In genomic region chr17:74369665-74370490, GRCh38 we compare ENCODE assay signal across 13 cellular contexts. TPM values are rescaled to one million over a fixed set of nuclear protein-coding genes. Genes with fewer than 3 reads are reported as not detected.
DNase-seq lines count a peak whose midpoint lies in the region; ATAC-seq and TF ChIP-seq lines count a peak whose summit lies in the region.
"Had no signal": no experiment of that assay in that cellular context is flagged by ENCODE, and none has a peak within 500 bp of the region (broad histone marks: within the 10 kb centered on the region; RNA-seq: fewer than 3 reads in every experiment).

No MANE protein-coding gene starts in this region.

- H3K27me3 ChIP-seq in osteoblast (ENCODE audit: insufficient read depth, low read length): no peaks in the 10 kb centered on the region

- H3K27me3 Mint-ChIP-seq in activated naive CD8-positive, alpha-beta T cell: peaks cover 2% of the 10 kb centered on the region
- peaks cover 7% of the 10 kb centered on the region for H3K27me3 Mint-ChIP-seq in activated naive CD8-positive, alpha-beta T cell treated with anti-CD3 and anti-CD28 coated beads, Interleukin-2, amount 50 U/mL, for 24 hours
- peaks cover 57% of the 10 kb centered on the region for H3K27me3 Mint-ChIP-seq in dendritic cell treated with granulocyte-macrophage colony-stimulating factor and Interleukin-4, amounts not matched to agents 40 ng/mL and 50 ng/mL, for 4 days
- H3K27me3 Mint-ChIP-seq in activated T-cell treated with anti-CD3 and anti-CD28 coated beads, Interleukin-2, amount 50 U/mL, for 72 hours (ENCODE audit: low read depth): peaks cover 7% of the 10 kb centered on the region

- H3K36me3 ChIP-seq in HEK293 (ENCODE audit: control insufficient read depth in 2 of 2, insufficient read depth in 1 of 2, low read length in 2 of 2): no peaks in the 10 kb centered on the region
- no peaks in the 10 kb centered on the region for H3K36me3 ChIP-seq in osteoblast (ENCODE audit: insufficient read depth, low read length)
- H3K36me3 ChIP-seq: SJCRH30 had no signal

- H2AFZ ChIP-seq in osteoblast (ENCODE audit: low read length): no peak overlapping the region

- H4K20me1 ChIP-seq in osteoblast (ENCODE audit: insufficient read depth, low read length): no peaks in the 10 kb centered on the region

- no peak for DNase-seq in activated naive CD8-positive, alpha-beta T cell treated with anti-CD3 and anti-CD28 coated beads, Interleukin-2, amount 50 U/mL, for 24 hours
- DNase-seq in osteoblast (ENCODE audit: insufficient read length, low spot score, missing footprints): peak; percentile 77
- DNase-seq in activated T-cell treated with anti-CD3 and anti-CD28 coated beads, Interleukin-2, amount 50 U/mL, for 72 hours: no peak
- DNase-seq in COLO829 (ENCODE audit: low spot score): no peak
- DNase-seq in NCI-H2227 (lab: John Stamatoyannopoulos, UW; ENCODE audit: unreplicated experiment): no peak
- DNase-seq: NCI-H1930, NCI-H446 treated with DMSO at 0.1 percent for 48 hours, SJCRH30 had no signal

- POLR2A ChIA-PET in HEK293 (lab: Yijun Ruan, JAX): no interaction called here

- H3K4me3 ChIP-seq in HEK293 (ENCODE audit: low read depth, low read length) (no peak overlapping the region), osteoblast (ENCODE audit: insufficient read depth, low read length) (no peak overlapping the region)
- H3K4me3 ChIP-seq: SJCRH30 had no signal

- H3K4me1 ChIP-seq in HEK293 (ENCODE audit: control insufficient read depth, insufficient read depth, low read length) (no peaks in the 10 kb centered on the region), osteoblast (ENCODE audit: insufficient read depth, low read length) (no peaks in the 10 kb centered on the region)
- H3K4me1 ChIP-seq: SJCRH30 had no signal

- no peak for ATAC-seq in activated naive CD8-positive, alpha-beta T cell treated with anti-CD3 and anti-CD28 coated beads, Interleukin-2, amount 50 U/mL, for 24 hours
- ATAC-seq in activated T-cell treated with anti-CD3 and anti-CD28 coated beads, Interleukin-2, amount 50 U/mL, for 72 hours (replicated peaks in 1 of 2): no peak

- no peaks in the 10 kb centered on the region for H3K36me3 Mint-ChIP-seq in activated naive CD8-positive, alpha-beta T cell
- H3K36me3 Mint-ChIP-seq in activated naive CD8-positive, alpha-beta T cell treated with anti-CD3 and anti-CD28 coated beads, Interleukin-2, amount 50 U/mL, for 24 hours (ENCODE audit: low read depth): no peaks in the 10 kb centered on the region
- no peaks in the 10 kb centered on the region for H3K36me3 Mint-ChIP-seq in dendritic cell treated with granulocyte-macrophage colony-stimulating factor and Interleukin-4, amounts not matched to agents 40 ng/mL and 50 ng/mL, for 4 days (ENCODE audit: low read depth)
- H3K36me3 Mint-ChIP-seq in activated T-cell treated with anti-CD3 and anti-CD28 coated beads, Interleukin-2, amount 50 U/mL, for 72 hours (ENCODE audit: insufficient read depth in 2 of 2): no peaks in the 10 kb centered on the region
- H3K36me3 Mint-ChIP-seq: CD4-positive, CD25-positive, alpha-beta regulatory T cell had no signal

- H3K27ac ChIP-seq in HEK293 (ENCODE audit: extremely low read depth, low read depth, low read length) (no peak overlapping the region), osteoblast (ENCODE audit: low read depth, low read length) (no peak overlapping the region)
- H3K27ac ChIP-seq: SJCRH30 had no signal

- H3K79me2 ChIP-seq in osteoblast (ENCODE audit: insufficient read depth, low read length): no peaks in the 10 kb centered on the region

- intact Hi-C loops in dendritic cell treated with granulocyte-macrophage colony-stimulating factor and Interleukin-4, amounts not matched to agents 40 ng/mL and 50 ng/mL, for 4 days (cut with micrococcal nuclease): loop anchor here (5.0 to 10.0 kb wide), 2 partner anchors 235 to 277 kb away; no protein-coding TSS in a partner anchor

- H3K4me1 Mint-ChIP-seq in activated naive CD8-positive, alpha-beta T cell (ENCODE audit: low read depth): peaks cover 12% of the 10 kb centered on the region
- H3K4me1 Mint-ChIP-seq in activated naive CD8-positive, alpha-beta T cell treated with anti-CD3 and anti-CD28 coated beads, Interleukin-2, amount 50 U/mL, for 24 hours: peaks cover 11% of the 10 kb centered on the region
- peaks cover 23% of the 10 kb centered on the region for H3K4me1 Mint-ChIP-seq in dendritic cell treated with granulocyte-macrophage colony-stimulating factor and Interleukin-4, amounts not matched to agents 40 ng/mL and 50 ng/mL, for 4 days (ENCODE audit: low read depth)
- H3K4me1 Mint-ChIP-seq in activated T-cell treated with anti-CD3 and anti-CD28 coated beads, Interleukin-2, amount 50 U/mL, for 72 hours (ENCODE audit: low read depth): peaks cover 14% of the 10 kb centered on the region

- no peaks in the 10 kb centered on the region for H3K9me3 Mint-ChIP-seq in activated naive CD8-positive, alpha-beta T cell (ENCODE audit: low read depth)
- H3K9me3 Mint-ChIP-seq in activated naive CD8-positive, alpha-beta T cell treated with anti-CD3 and anti-CD28 coated beads, Interleukin-2, amount 50 U/mL, for 24 hours: no peaks in the 10 kb centered on the region
- no peaks in the 10 kb centered on the region for H3K9me3 Mint-ChIP-seq in dendritic cell treated with granulocyte-macrophage colony-stimulating factor and Interleukin-4, amounts not matched to agents 40 ng/mL and 50 ng/mL, for 4 days
- H3K9me3 Mint-ChIP-seq in activated T-cell treated with anti-CD3 and anti-CD28 coated beads, Interleukin-2, amount 50 U/mL, for 72 hours: no peaks in the 10 kb centered on the region
- H3K9me3 Mint-ChIP-seq: CD4-positive, CD25-positive, alpha-beta regulatory T cell had no signal

- H3K4me3 Mint-ChIP-seq in activated naive CD8-positive, alpha-beta T cell: peak overlapping the region; percentile 57
- no peak overlapping the region for H3K4me3 Mint-ChIP-seq in activated naive CD8-positive, alpha-beta T cell treated with anti-CD3 and anti-CD28 coated beads, Interleukin-2, amount 50 U/mL, for 24 hours
- H3K4me3 Mint-ChIP-seq in dendritic cell treated with granulocyte-macrophage colony-stimulating factor and Interleukin-4, amounts not matched to agents 40 ng/mL and 50 ng/mL, for 4 days: no peak overlapping the region
- no peak overlapping the region for H3K4me3 Mint-ChIP-seq in activated T-cell treated with anti-CD3 and anti-CD28 coated beads, Interleukin-2, amount 50 U/mL, for 72 hours

- H3K9me3 ChIP-seq in HEK293 (ENCODE audit: control insufficient read depth, insufficient read depth, low read depth, low read length) (no peaks in the 10 kb centered on the region), osteoblast (ENCODE audit: low read depth, low read length) (no peaks in the 10 kb centered on the region)
- H3K9me3 ChIP-seq: SJCRH30 had no signal

- TF ChIP-seq CTCF in HEK293 (tag by site-specific recombination; IDR thresholded peaks at IDR 0.05) (no peak), osteoblast (IDR thresholded peaks at IDR 0.05; ENCODE audit: extremely low read depth, low read depth, low read length) (no peak)

- H3K4me2 ChIP-seq in osteoblast (ENCODE audit: insufficient read depth, low read length): no peak overlapping the region

- H3K27ac Mint-ChIP-seq in activated naive CD8-positive, alpha-beta T cell: peak overlapping the region; percentile 28
- H3K27ac Mint-ChIP-seq in activated naive CD8-positive, alpha-beta T cell treated with anti-CD3 and anti-CD28 coated beads, Interleukin-2, amount 50 U/mL, for 24 hours: no peak overlapping the region
- H3K27ac Mint-ChIP-seq in dendritic cell treated with granulocyte-macrophage colony-stimulating factor and Interleukin-4, amounts not matched to agents 40 ng/mL and 50 ng/mL, for 4 days: peak overlapping the region; percentile 53
- no peak overlapping the region for H3K27ac Mint-ChIP-seq in activated T-cell treated with anti-CD3 and anti-CD28 coated beads, Interleukin-2, amount 50 U/mL, for 72 hours
- H3K27ac Mint-ChIP-seq: CD4-positive, CD25-positive, alpha-beta regulatory T cell had no signal

- CTCF ChIA-PET in HEK293 (lab: Yijun Ruan, JAX): interaction anchor here (0.5 to 4.9 kb wide), 18 partner anchors 9 to 1436 kb away, joined by 3 to 101 read pairs (median 6); partner anchors contain the start of genes BTBD17 and CD300LD

TF ChIP-seq in HEK293, 187 proteins besides CTCF, POLR2A, EP300 and RAD21 (continues in another document):
- TF ChIP-seq ZNF677 (tag by site-specific recombination; IDR thresholded peaks at IDR 0.05): no peak
- TF ChIP-seq ZNF777 (tag by site-specific recombination; IDR thresholded peaks at IDR 0.05; ENCODE audit: borderline replicate concordance): no peak
- no peak for TF ChIP-seq ZNF658 (tag by site-specific recombination; IDR thresholded peaks at IDR 0.05)
- TF ChIP-seq GLIS2 (tag by site-specific recombination; IDR thresholded peaks at IDR 0.05): peak; percentile 10; the same call in 1 of the 2 replicates
- TF ChIP-seq OSR2 (tag by site-specific recombination; IDR thresholded peaks at IDR 0.05): no peak
- no peak for TF ChIP-seq ZBTB17 (tag by site-specific recombination; IDR thresholded peaks at IDR 0.05)
- TF ChIP-seq, protein P1, sequence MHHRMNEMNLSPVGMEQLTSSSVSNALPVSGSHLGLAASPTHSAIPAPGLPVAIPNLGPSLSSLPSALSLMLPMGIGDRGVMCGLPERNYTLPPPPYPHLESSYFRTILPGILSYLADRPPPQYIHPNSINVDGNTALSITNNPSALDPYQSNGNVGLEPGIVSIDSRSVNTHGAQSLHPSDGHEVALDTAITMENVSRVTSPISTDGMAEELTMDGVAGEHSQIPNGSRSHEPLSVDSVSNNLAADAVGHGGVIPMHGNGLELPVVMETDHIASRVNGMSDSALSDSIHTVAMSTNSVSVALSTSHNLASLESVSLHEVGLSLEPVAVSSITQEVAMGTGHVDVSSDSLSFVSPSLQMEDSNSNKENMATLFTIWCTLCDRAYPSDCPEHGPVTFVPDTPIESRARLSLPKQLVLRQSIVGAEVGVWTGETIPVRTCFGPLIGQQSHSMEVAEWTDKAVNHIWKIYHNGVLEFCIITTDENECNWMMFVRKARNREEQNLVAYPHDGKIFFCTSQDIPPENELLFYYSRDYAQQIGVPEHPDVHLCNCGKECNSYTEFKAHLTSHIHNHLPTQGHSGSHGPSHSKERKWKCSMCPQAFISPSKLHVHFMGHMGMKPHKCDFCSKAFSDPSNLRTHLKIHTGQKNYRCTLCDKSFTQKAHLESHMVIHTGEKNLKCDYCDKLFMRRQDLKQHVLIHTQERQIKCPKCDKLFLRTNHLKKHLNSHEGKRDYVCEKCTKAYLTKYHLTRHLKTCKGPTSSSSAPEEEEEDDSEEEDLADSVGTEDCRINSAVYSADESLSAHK (tag by site-specific recombination; IDR thresholded peaks at IDR 0.05): no peak
- TF ChIP-seq GLIS1 (tag by site-specific recombination; IDR thresholded peaks at IDR 0.05): 0 out of 2 replicates have a peak, but pooled peaks have one; percentile 8
- TF ChIP-seq ZNF354C (tag by site-specific recombination; IDR thresholded peaks at IDR 0.05; ENCODE audit: borderline replicate concordance, low read depth): no peak

RNA-seq across cellular contexts. Expression of gene GPR142, which starts 2.6 kb away (rescaled TPM):
- not detected in 2 replicates for total RNA-seq in osteoblast
- total RNA-seq in activated T-cell treated with anti-CD3 and anti-CD28 coated beads, Interleukin-2, amount 50 U/mL, for 72 hours: not detected
- total RNA-seq: CD4-positive, CD25-positive, alpha-beta regulatory T cell; SJCRH30 had no signal

RNA-seq across cellular contexts. Expression of gene BTBD17, which starts 8.2 kb away (rescaled TPM):
- total RNA-seq in osteoblast: not detected in 2 replicates
- not detected for total RNA-seq in activated T-cell treated with anti-CD3 and anti-CD28 coated beads, Interleukin-2, amount 50 U/mL, for 72 hours
- total RNA-seq: CD4-positive, CD25-positive, alpha-beta regulatory T cell; SJCRH30 had no signal

RNA-seq across cellular contexts. Expression of gene KIF19, which starts 43.9 kb away (rescaled TPM):
- total RNA-seq in osteoblast: not detected in 2 replicates
- total RNA-seq in activated T-cell treated with anti-CD3 and anti-CD28 coated beads, Interleukin-2, amount 50 U/mL, for 72 hours: under 1 TPM in 1 of 2 donors, not detected in 1; 0.25 TPM
- total RNA-seq: A673, SJCRH30 had no signal

Comparison
In these comparisons a context has a peak if more than half of its experiments do, and no peak if none do; other contexts are left out.
1. H3K27ac Mint-ChIP-seq: peak in activated naive CD8-positive, alpha-beta T cell (single experiment) and dendritic cell treated with granulocyte-macrophage colony-stimulating factor and Interleukin-4, amounts not matched to agents 40 ng/mL and 50 ng/mL, for 4 days (single experiment); none in activated naive CD8-positive, alpha-beta T cell treated with anti-CD3 and anti-CD28 coated beads, Interleukin-2, amount 50 U/mL, for 24 hours (single experiment) and activated T-cell treated with anti-CD3 and anti-CD28 coated beads, Interleukin-2, amount 50 U/mL, for 72 hours (single experiment).